Comparison of ENCODE assay signal across 8 cellular contexts in genomic region chr12:1630827-1631591, GRCh38.
A peak's percentile ranks its signal among the peaks of the same experiment; 100 is the strongest.
DNase-seq lines count a peak whose midpoint lies in the region; ATAC-seq lines count a peak whose summit lies in the region.

No MANE protein-coding gene starts in this region.

- peak overlapping the region; percentile 54 for H3K4me3 ChIP-seq in iPS-15b (ENCODE audit: low read depth, low read length)

- H3K27me3 ChIP-seq in iPS-15b (ENCODE audit: control insufficient read depth, insufficient read depth, low read length): peaks cover 84% of the 10 kb centered on the region

- H3K4me3 Mint-ChIP-seq in T-helper 2 cell treated with Interferon-gamma antibody and Interleukin-4, amounts not matched to agents 5 μg/mL and 100 μg/mL, for 36 hours: peak overlapping the region; percentile 58
- peak overlapping the region; percentile 78 for H3K4me3 Mint-ChIP-seq in activated naive CD8-positive, alpha-beta T cell
- H3K4me3 Mint-ChIP-seq in stimulated activated effector memory CD8-positive, alpha-beta T cell treated with anti-CD3 and anti-CD28 coated beads, Interleukin-12 subunit alpha, Interleukin-12 subunit beta, amount 100 ng/mL, for 72 hours: peak overlapping the region; percentile 63

- no peaks in the 10 kb centered on the region for H3K36me3 ChIP-seq in iPS-15b (ENCODE audit: control insufficient read depth, insufficient read depth, low read length)

- H3K27ac Mint-ChIP-seq in T-helper 2 cell treated with Interferon-gamma antibody and Interleukin-4, amounts not matched to agents 5 μg/mL and 100 μg/mL, for 36 hours: no peak overlapping the region
- no peak overlapping the region for H3K27ac Mint-ChIP-seq in activated naive CD8-positive, alpha-beta T cell
- H3K27ac Mint-ChIP-seq in stimulated activated effector memory CD8-positive, alpha-beta T cell treated with anti-CD3 and anti-CD28 coated beads, Interleukin-12 subunit alpha, Interleukin-12 subunit beta, amount 100 ng/mL, for 72 hours: no peak overlapping the region

- H3K36me3 Mint-ChIP-seq in T-helper 2 cell treated with Interferon-gamma antibody and Interleukin-4, amounts not matched to agents 5 μg/mL and 100 μg/mL, for 36 hours (ENCODE audit: low read depth): peaks cover 1% of the 10 kb centered on the region
- H3K36me3 Mint-ChIP-seq in activated naive CD8-positive, alpha-beta T cell: no peaks in the 10 kb centered on the region
- no peaks in the 10 kb centered on the region for H3K36me3 Mint-ChIP-seq in stimulated activated effector memory CD8-positive, alpha-beta T cell treated with anti-CD3 and anti-CD28 coated beads, Interleukin-12 subunit alpha, Interleukin-12 subunit beta, amount 100 ng/mL, for 72 hours

- no peaks in the 10 kb centered on the region for H3K9me3 ChIP-seq in iPS-15b (ENCODE audit: control insufficient read depth, insufficient read depth, low read length)

- DNase-seq in T-helper 2 cell treated with Interferon-gamma antibody and Interleukin-4, amounts not matched to agents 5 μg/mL and 100 μg/mL, for 36 hours (ENCODE audit: low spot score): no peak
- DNase-seq in T-helper 2 cell: no peak
- DNase-seq in stimulated activated effector memory CD8-positive, alpha-beta T cell treated with anti-CD3 and anti-CD28 coated beads, Interleukin-12 subunit alpha, Interleukin-12 subunit beta, amount 100 ng/mL, for 72 hours (ENCODE audit: low spot score in 2 of 2): no peak
- DNase-seq in pons (ENCODE audit: low spot score): no peak
- DNase-seq in MV-4-11 (lab: John Stamatoyannopoulos, UW): no peak

- no peaks in the 10 kb centered on the region for H3K9me3 Mint-ChIP-seq in T-helper 2 cell treated with Interferon-gamma antibody and Interleukin-4, amounts not matched to agents 5 μg/mL and 100 μg/mL, for 36 hours
- no peaks in the 10 kb centered on the region for H3K9me3 Mint-ChIP-seq in activated naive CD8-positive, alpha-beta T cell (ENCODE audit: low read depth)
- H3K9me3 Mint-ChIP-seq in stimulated activated effector memory CD8-positive, alpha-beta T cell treated with anti-CD3 and anti-CD28 coated beads, Interleukin-12 subunit alpha, Interleukin-12 subunit beta, amount 100 ng/mL, for 72 hours: no peaks in the 10 kb centered on the region

- no peak for ATAC-seq in stimulated activated effector memory CD8-positive, alpha-beta T cell treated with anti-CD3 and anti-CD28 coated beads, Interleukin-12 subunit alpha, Interleukin-12 subunit beta, amount 100 ng/mL, for 72 hours
- no peak for ATAC-seq in HG03039 (IDR thresholded peaks at IDR 0.05; ENCODE audit: unreplicated experiment)

- H3K4me1 ChIP-seq in iPS-15b (ENCODE audit: control insufficient read depth, insufficient read depth, low read length): peaks cover 8% of the 10 kb centered on the region

- H3K27me3 Mint-ChIP-seq in T-helper 2 cell treated with Interferon-gamma antibody and Interleukin-4, amounts not matched to agents 5 μg/mL and 100 μg/mL, for 36 hours (ENCODE audit: low read depth): peaks cover 83% of the 10 kb centered on the region
- peaks cover 23% of the 10 kb centered on the region for H3K27me3 Mint-ChIP-seq in activated naive CD8-positive, alpha-beta T cell

- peaks cover 12% of the 10 kb centered on the region for H3K4me1 Mint-ChIP-seq in T-helper 2 cell treated with Interferon-gamma antibody and Interleukin-4, amounts not matched to agents 5 μg/mL and 100 μg/mL, for 36 hours (ENCODE audit: low read depth)
- peaks cover 12% of the 10 kb centered on the region for H3K4me1 Mint-ChIP-seq in activated naive CD8-positive, alpha-beta T cell (ENCODE audit: low read depth)
- H3K4me1 Mint-ChIP-seq in stimulated activated effector memory CD8-positive, alpha-beta T cell treated with anti-CD3 and anti-CD28 coated beads, Interleukin-12 subunit alpha, Interleukin-12 subunit beta, amount 100 ng/mL, for 72 hours: peaks cover 7% of the 10 kb centered on the region

- H3K9ac ChIP-seq in iPS-15b (ENCODE audit: low read depth, low read length): no peak overlapping the region
